In the genomic region with DNA sequence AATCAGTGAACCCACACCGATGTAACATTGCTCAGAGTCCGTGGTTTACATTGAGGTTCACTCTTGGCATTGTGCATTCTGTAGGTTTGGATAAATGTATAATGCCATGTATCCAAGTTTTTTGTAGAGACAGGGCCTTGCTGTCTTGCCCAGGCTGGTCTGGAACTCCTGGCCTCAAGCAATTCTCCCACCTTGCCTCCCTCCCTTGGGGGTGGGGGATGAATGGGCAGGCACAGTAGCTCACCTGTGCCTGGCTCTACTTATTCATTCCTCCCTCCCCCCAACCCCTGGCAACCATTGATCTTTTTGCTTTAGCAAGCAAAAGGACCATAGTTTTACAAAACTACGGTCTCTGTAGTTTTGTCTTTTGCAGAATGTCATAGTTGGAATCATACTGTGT, we compare ENCODE assay signal across 1 cellular context.
TF ChIP-seq lines count a peak whose summit lies in the region.

No MANE protein-coding gene starts in this region.

TF ChIP-seq in SK-N-SH treated with all-trans-retinoic acid at 6 μM for 48 hours, 23 proteins besides CTCF, POLR2A, EP300 and RAD21 (continued from another document):
- TF ChIP-seq, protein P1, sequence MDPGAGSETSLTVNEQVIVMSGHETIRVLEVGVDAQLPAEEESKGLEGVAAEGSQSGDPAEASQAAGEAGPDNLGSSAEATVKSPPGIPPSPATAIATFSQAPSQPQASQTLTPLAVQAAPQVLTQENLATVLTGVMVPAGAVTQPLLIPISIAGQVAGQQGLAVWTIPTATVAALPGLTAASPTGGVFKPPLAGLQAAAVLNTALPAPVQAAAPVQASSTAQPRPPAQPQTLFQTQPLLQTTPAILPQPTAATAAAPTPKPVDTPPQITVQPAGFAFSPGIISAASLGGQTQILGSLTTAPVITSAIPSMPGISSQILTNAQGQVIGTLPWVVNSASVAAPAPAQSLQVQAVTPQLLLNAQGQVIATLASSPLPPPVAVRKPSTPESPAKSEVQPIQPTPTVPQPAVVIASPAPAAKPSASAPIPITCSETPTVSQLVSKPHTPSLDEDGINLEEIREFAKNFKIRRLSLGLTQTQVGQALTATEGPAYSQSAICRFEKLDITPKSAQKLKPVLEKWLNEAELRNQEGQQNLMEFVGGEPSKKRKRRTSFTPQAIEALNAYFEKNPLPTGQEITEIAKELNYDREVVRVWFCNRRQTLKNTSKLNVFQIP (CRISPR knock-in tag; IDR thresholded peaks at IDR 0.05; ENCODE audit: borderline replicate concordance, low read depth), result no peak
- TF ChIP-seq ZC3H10 (CRISPR knock-in tag; IDR thresholded peaks at IDR 0.05) (no peak), ISL1 (CRISPR knock-in tag; IDR thresholded peaks at IDR 0.05) (no peak)
TF ChIP-seq in SK-N-SH treated with all-trans-retinoic acid at 6 μM for 48 hours: peak in this region for 0.
